In genomic region chr17:4035081-4035680, GRCh38 we compare ENCODE assay signal across 21 cellular contexts.
A peak's percentile ranks its signal among the peaks of the same experiment; 100 is the strongest.
DNase-seq lines count a peak whose midpoint lies in the region; ATAC-seq, FAIRE-seq and TF ChIP-seq lines count a peak whose summit lies in the region.
"Had no signal": no experiment of that assay in that cellular context is flagged by ENCODE, and none has a peak within 500 bp of the region (broad histone marks: within the 10 kb centered on the region; RNA-seq: fewer than 3 reads in every experiment).

No MANE protein-coding gene starts in this region.

- TF ChIP-seq EP300 in GM12878 (IDR thresholded peaks at IDR 0.05; ENCODE audit: borderline replicate concordance in 1 of 2, control insufficient read depth in 1 of 2, low read depth in 2 of 2, low read length in 2 of 2): no peak

- H3K4me1 ChIP-seq in KMS-11 (ENCODE audit: low read depth, poor library complexity, severe bottlenecking) (no peaks in the 10 kb centered on the region), GM12878 (ENCODE audit: control insufficient read depth, insufficient read depth, low read length) (no peaks in the 10 kb centered on the region)
- H3K4me1 ChIP-seq: ascending aorta, tibial artery had no signal

- DNase-seq in T-helper 1 cell: no peak
- no peak for DNase-seq in GM12878 (ENCODE audit: low read depth, low spot score)
- no peak for DNase-seq in progenitor cell of endocrine pancreas (ENCODE audit: low spot score, unreplicated experiment)
- DNase-seq in NAMALWA (ENCODE audit: low spot score): no peak
- DNase-seq: 8988T; activated CD4-positive, alpha-beta T cell treated with anti-CD3 and anti-CD28 coated beads, Interleukin-2, amount 50 U/mL, for 4 hours; EL; head of caudate nucleus; NCI-H1105; NK-92 treated with Interleukin-12 subunit alpha and Interleukin-12 subunit beta, amount 100 ng/mL, for 24 hours; SIG-M5; tibial artery had no signal

- no peak for TF ChIP-seq POLR2A in GM12878 (IDR thresholded peaks at IDR 0.05; ENCODE audit: low read depth, low read length)

- H3K9ac ChIP-seq in KMS-11 (no peak overlapping the region), GM12878 (ENCODE audit: control insufficient read depth, insufficient read depth, low read length) (no peak overlapping the region)

- WGBS in GM12878 (ENCODE audit: insufficient coverage, insufficient replicate concordance, low lambda C conversion rate, missing lambda C conversion rate): 93% methylated on average over 7 of the region's 8 CpGs

- peaks cover 4% of the 10 kb centered on the region for H3K4me1 Mint-ChIP-seq in T-helper 1 cell treated with Interleukin-12 subunit alpha and Interleukin-12 subunit beta and Interleukin-4 antibody, amounts not matched to agents 30 μg/mL and 1 μg/mL, for 36 hours (ENCODE audit: low read depth)
- peaks cover 15% of the 10 kb centered on the region for H3K4me1 Mint-ChIP-seq in progenitor cell of endocrine pancreas (ENCODE audit: low read depth)
- H3K4me1 Mint-ChIP-seq: CD14-positive monocyte had no signal

- H3K27ac Mint-ChIP-seq in T-helper 1 cell treated with Interleukin-12 subunit alpha and Interleukin-12 subunit beta and Interleukin-4 antibody, amounts not matched to agents 30 μg/mL and 1 μg/mL, for 36 hours: peak overlapping the region; percentile 15
- H3K27ac Mint-ChIP-seq in progenitor cell of endocrine pancreas: peak overlapping the region; percentile 65

- H3K79me2 ChIP-seq in KMS-11 (ENCODE audit: insufficient read depth, low read depth) (no peaks in the 10 kb centered on the region), GM12878 (ENCODE audit: control insufficient read depth, insufficient read depth, low read length) (no peaks in the 10 kb centered on the region)

- POLR2A ChIA-PET in GM12878 (lab: Charles Lee): no interaction called here

- no peak for FAIRE-seq in GM12878 (lab: Jason Lieb, UNC)

- TF ChIP-seq CTCF in KMS-11 (conservative IDR thresholded peaks at IDR 0.05; ENCODE audit: low read depth, low read length): 0 out of 2 replicates have a peak, but pooled peaks have one; percentile 13
- TF ChIP-seq CTCF in GM12878 (IDR thresholded peaks at IDR 0.05 in 2 of 3, conservative IDR thresholded peaks at IDR 0.05 in 1 of 3; ENCODE audit: control insufficient read depth in 2 of 3, extremely low read depth in 1 of 3, insufficient read depth in 1 of 3, low read depth in 3 of 3, low read length in 3 of 3): no peak; a peak in 1 of 6 replicates
- no peak for TF ChIP-seq CTCF in progenitor cell of endocrine pancreas (IDR thresholded peaks at IDR 0.05; ENCODE audit: unreplicated experiment)

- ATAC-seq in GM12878: no peak
- no peak for ATAC-seq in GM18511 (IDR thresholded peaks at IDR 0.05; ENCODE audit: unreplicated experiment)
- ATAC-seq in GM21529 (IDR thresholded peaks at IDR 0.05; ENCODE audit: unreplicated experiment): no peak
- ATAC-seq: esophagus mucosa had no signal

- peaks cover 38% of the 10 kb centered on the region for H3K36me3 Mint-ChIP-seq in T-helper 1 cell treated with Interleukin-12 subunit alpha and Interleukin-12 subunit beta and Interleukin-4 antibody, amounts not matched to agents 30 μg/mL and 1 μg/mL, for 36 hours (ENCODE audit: low read depth)
- peaks cover 24% of the 10 kb centered on the region for H3K36me3 Mint-ChIP-seq in progenitor cell of endocrine pancreas (ENCODE audit: insufficient read depth)

- BruUV-seq in GM12878 (replicated peaks; lab: Mats Ljungman, UMichigan): no TSS peak

- H3K4me2 ChIP-seq in KMS-11: no peak overlapping the region
- H3K4me2 ChIP-seq in GM12878 (ENCODE audit: control insufficient read depth, insufficient read depth): no peak overlapping the region

- H3K4me3 Mint-ChIP-seq in T-helper 1 cell treated with Interleukin-12 subunit alpha and Interleukin-12 subunit beta and Interleukin-4 antibody, amounts not matched to agents 30 μg/mL and 1 μg/mL, for 36 hours: no peak overlapping the region
- no peak overlapping the region for H3K4me3 Mint-ChIP-seq in progenitor cell of endocrine pancreas (ENCODE audit: low read depth)
- H3K4me3 Mint-ChIP-seq: CD14-positive monocyte had no signal

- no peaks in the 10 kb centered on the region for H3K27me3 ChIP-seq in KMS-11 (ENCODE audit: insufficient read depth, low read depth)
- H3K27me3 ChIP-seq in GM12878 (replicated peaks in 1 of 2; ENCODE audit: control insufficient read depth in 2 of 2, insufficient read depth in 2 of 2, low read length in 1 of 2): no peaks in the 10 kb centered on the region
- H3K27me3 ChIP-seq: ascending aorta, neutrophil, tibial artery had no signal

- no peaks in the 10 kb centered on the region for H3K9me3 Mint-ChIP-seq in T-helper 1 cell treated with Interleukin-12 subunit alpha and Interleukin-12 subunit beta and Interleukin-4 antibody, amounts not matched to agents 30 μg/mL and 1 μg/mL, for 36 hours
- peaks cover under 1% of the 10 kb centered on the region for H3K9me3 Mint-ChIP-seq in progenitor cell of endocrine pancreas (ENCODE audit: low read depth)

- H3K27me3 Mint-ChIP-seq in T-helper 1 cell treated with Interleukin-12 subunit alpha and Interleukin-12 subunit beta and Interleukin-4 antibody, amounts not matched to agents 30 μg/mL and 1 μg/mL, for 36 hours (ENCODE audit: low read depth): no peaks in the 10 kb centered on the region
- H3K27me3 Mint-ChIP-seq in progenitor cell of endocrine pancreas: no peaks in the 10 kb centered on the region

- in situ Hi-C loops in GM12878 (cut with MboI): no loop called here

- no peak overlapping the region for H2AFZ ChIP-seq in KMS-11 (ENCODE audit: low read depth)
- no peak overlapping the region for H2AFZ ChIP-seq in GM12878 (ENCODE audit: control insufficient read depth, low read depth, low read length)

- SMC1A ChIA-PET in GM12878 (lab: Charles Lee; ENCODE audit: uncharacterized antibody, unreplicated experiment): interaction anchor here (0.6 to 1.6 kb wide), 2 partner anchors 40 to 310 kb away, joined by 3 to 4 read pairs; no protein-coding TSS in a partner anchor

- intact Hi-C loops in GM12878 (cut with micrococcal nuclease; ENCODE audit: unreplicated experiment): no loop called here

- H4K20me1 ChIP-seq in KMS-11 (ENCODE audit: insufficient read depth) (no peaks in the 10 kb centered on the region), GM12878 (ENCODE audit: control insufficient read depth, insufficient read depth) (no peaks in the 10 kb centered on the region)

- no peaks in the 10 kb centered on the region for H3K9me3 ChIP-seq in GM12878 (replicated peaks; ENCODE audit: control insufficient read depth, insufficient read depth, low read length)
- H3K9me3 ChIP-seq: ascending aorta, neutrophil, tibial artery had no signal

- H3K36me3 ChIP-seq in KMS-11 (ENCODE audit: insufficient read depth): no peaks in the 10 kb centered on the region
- peaks cover 13 to 38% of the 10 kb centered on the region in 2 experiments for H3K36me3 ChIP-seq in GM12878 (ENCODE audit: control insufficient read depth in 2 of 2, insufficient read depth in 2 of 2, low read length in 1 of 2)

- RAD21 ChIA-PET in GM12878 (lab: Charles Lee; ENCODE audit: unreplicated experiment): no interaction called here

- CTCF ChIA-PET in GM12878 (lab: Yijun Ruan, JAX): interaction anchor here (1.1 to 1.7 kb wide), 2 partner anchors 40 to 138 kb away, joined by 3 to 9 read pairs; no protein-coding TSS in a partner anchor

- no peak overlapping the region for H3K27ac ChIP-seq in KMS-11
- H3K27ac ChIP-seq in GM12878 (ENCODE audit: control insufficient read depth, insufficient read depth): no peak overlapping the region
- H3K27ac ChIP-seq: ascending aorta, coronary artery, neutrophil, tibial artery had no signal

- H3K4me3 ChIP-seq in KMS-11 (IDR thresholded peaks at IDR 0.05; ENCODE audit: insufficient read depth, low read depth, low read length) (no peak overlapping the region), GM12878 (no peak overlapping the region)
- H3K4me3 ChIP-seq: ascending aorta, coronary artery, tibial artery had no signal

- peak; percentile 31; the same call in 1 of the 2 replicates for TF ChIP-seq RAD21 in GM12878 (IDR thresholded peaks at IDR 0.05; ENCODE audit: insufficient read depth, low read depth, low read length)

TF ChIP-seq in GM12878, 131 proteins besides CTCF, POLR2A, EP300 and RAD21 (continues in another document):
- no peak for TF ChIP-seq ZBTB4 (CRISPR knock-in tag; IDR thresholded peaks at IDR 0.05)
- no peak for TF ChIP-seq KDM1A (IDR thresholded peaks at IDR 0.05; ENCODE audit: borderline replicate concordance)
- no peak for TF ChIP-seq ZNF217 (IDR thresholded peaks at IDR 0.05)
- no peak for TF ChIP-seq SREBF2 (IDR thresholded peaks at IDR 0.05; ENCODE audit: low read length)
- TF ChIP-seq ZNF384 (IDR thresholded peaks at IDR 0.05; ENCODE audit: borderline replicate concordance, low read depth, low read length): no peak
- TF ChIP-seq CEBPB (IDR thresholded peaks at IDR 0.05; ENCODE audit: borderline replicate concordance in 1 of 2, low read depth in 2 of 2, low read length in 2 of 2): no peak
- no peak for TF ChIP-seq SUPT20H (IDR thresholded peaks at IDR 0.05; ENCODE audit: borderline replicate concordance, control insufficient read depth, low read depth, low read length)
- TF ChIP-seq ATF3 (IDR thresholded peaks at IDR 0.05; ENCODE audit: borderline replicate concordance, extremely low read depth, low read depth, low read length): no peak
- no peak for TF ChIP-seq RUNX3 (IDR thresholded peaks at IDR 0.05; ENCODE audit: low read length)
